ENCODE assay signal across 9 cellular contexts in the genomic region with DNA sequence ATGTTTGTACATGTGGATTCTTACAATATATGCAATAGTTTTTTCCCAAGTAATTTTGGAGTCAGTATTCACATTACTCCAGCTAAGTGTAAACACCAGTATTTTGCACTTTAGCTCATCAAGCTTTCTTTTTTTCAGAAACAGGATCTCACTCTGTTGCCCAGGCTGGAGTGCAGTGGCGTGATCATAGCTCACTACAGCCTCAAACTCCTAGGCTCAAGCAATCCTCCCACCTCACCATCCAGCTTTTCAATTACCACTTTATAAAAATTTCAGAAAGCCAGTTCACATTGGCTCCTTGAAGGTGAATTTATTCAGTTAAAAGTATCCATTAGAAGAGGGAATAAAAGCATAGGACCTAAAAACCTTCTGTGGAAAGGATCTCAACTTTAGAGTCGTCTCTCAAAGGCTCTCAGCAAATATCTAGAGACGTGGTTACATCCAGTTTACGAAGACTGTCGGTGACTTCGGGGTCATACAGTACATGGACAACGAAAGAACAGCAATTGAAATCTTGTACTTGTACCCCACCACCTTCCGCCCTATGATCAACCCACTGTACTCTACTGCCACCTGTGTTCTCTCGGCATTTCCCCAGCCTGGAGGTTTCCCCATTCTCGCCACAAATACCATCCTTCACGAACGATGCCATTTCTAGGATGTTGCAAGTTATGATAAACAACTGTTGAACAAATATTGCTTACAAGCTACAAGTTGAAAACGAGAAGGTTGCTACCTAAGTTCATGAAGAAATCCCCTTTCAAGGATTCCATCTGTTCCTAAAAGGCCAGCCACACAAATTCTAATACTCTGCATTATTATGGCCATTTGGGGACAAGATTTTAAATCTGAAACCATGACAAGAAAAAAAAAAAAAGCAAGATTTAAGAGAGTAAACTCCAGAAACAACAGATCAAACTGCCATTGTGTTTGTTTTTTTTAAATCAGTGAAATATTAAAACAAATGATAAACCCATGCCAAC. TPM values are rescaled to one million over a fixed set of nuclear protein-coding genes. Genes with fewer than 3 reads are reported as not detected.
DNase-seq lines count a peak whose midpoint lies in the region; ATAC-seq and TF ChIP-seq lines count a peak whose summit lies in the region.
"Had no signal": no experiment of that assay in that cellular context is flagged by ENCODE, and none has a peak within 500 bp of the region (broad histone marks: within the 10 kb centered on the region; RNA-seq: fewer than 3 reads in every experiment).

No MANE protein-coding gene starts in this region.

- H3K4me1 Mint-ChIP-seq in activated CD8-positive, alpha-beta T cell treated with anti-CD3 and anti-CD28 coated beads for 36 hours (ENCODE audit: low read depth), result peaks cover 20% of the 10 kb centered on the region
- H3K4me1 Mint-ChIP-seq in activated CD8-positive, alpha-beta T cell treated with anti-CD3 and anti-CD28 coated beads, Interleukin-2, amount 10 ng/mL, durations not matched to agents 7 days and 5 days (ENCODE audit: low read depth), result peaks cover 31% of the 10 kb centered on the region

- H3K36me3 ChIP-seq in osteoblast (ENCODE audit: insufficient read depth, low read length), result no peaks in the 10 kb centered on the region

- DNase-seq in activated CD8-positive, alpha-beta T cell treated with anti-CD3 and anti-CD28 coated beads for 36 hours, result peak; percentile 19
- no peak for DNase-seq in activated CD8-positive, alpha-beta T cell treated with anti-CD3 and anti-CD28 coated beads, Interleukin-2, amount 10 ng/mL, durations not matched to agents 7 days and 5 days
- DNase-seq in LHCN-M2 (ENCODE audit: low read depth) (peak; percentile 85), UCSD-AML1 (lab: John Stamatoyannopoulos, UW; ENCODE audit: unreplicated experiment) (peak; percentile 13), germinal center (ENCODE audit: low spot score) (peak; percentile 52), osteoblast (ENCODE audit: insufficient read length, low spot score, missing footprints) (peak; percentile 86), activated gamma-delta T cell (lab: John Stamatoyannopoulos, UW) (no peak), NCI-H2029 treated with DMSO at 0.1 percent for 48 hours (lab: John Stamatoyannopoulos, UW) (no peak)

- H3K79me2 ChIP-seq in osteoblast (ENCODE audit: insufficient read depth, low read length), result peaks cover 59% of the 10 kb centered on the region

- H4K20me1 ChIP-seq in osteoblast (ENCODE audit: insufficient read depth, low read length), result peaks cover 7% of the 10 kb centered on the region

- no peak overlapping the region for H2AFZ ChIP-seq in osteoblast (ENCODE audit: low read length)

- intact Hi-C loops in activated CD8-positive, alpha-beta T cell treated with anti-CD3 and anti-CD28 coated beads for 36 hours (cut with micrococcal nuclease), result no loop called here

- POLR2A ChIA-PET in activated CD8-positive, alpha-beta T cell treated with anti-CD3 and anti-CD28 coated beads for 36 hours (lab: Charles Lee), result no interaction called here
- POLR2A ChIA-PET in activated CD8-positive, alpha-beta T cell treated with anti-CD3 and anti-CD28 coated beads, Interleukin-2, amount 10 ng/mL, durations not matched to agents 7 days and 5 days (lab: Charles Lee), result no interaction called here

- no peak for TF ChIP-seq CTCF in activated CD8-positive, alpha-beta T cell treated with anti-CD3 and anti-CD28 coated beads for 36 hours (IDR thresholded peaks at IDR 0.05)
- TF ChIP-seq CTCF in osteoblast (IDR thresholded peaks at IDR 0.05; ENCODE audit: extremely low read depth, low read depth, low read length), result peak; percentile 70

- H3K36me3 Mint-ChIP-seq in activated CD8-positive, alpha-beta T cell treated with anti-CD3 and anti-CD28 coated beads for 36 hours (ENCODE audit: low read depth), result no peaks in the 10 kb centered on the region
- no peaks in the 10 kb centered on the region for H3K36me3 Mint-ChIP-seq in activated CD8-positive, alpha-beta T cell treated with anti-CD3 and anti-CD28 coated beads, Interleukin-2, amount 10 ng/mL, durations not matched to agents 7 days and 5 days (ENCODE audit: low read depth)

- CTCF ChIA-PET in activated CD8-positive, alpha-beta T cell treated with anti-CD3 and anti-CD28 coated beads for 36 hours (lab: Charles Lee), result interaction anchor here (0.7 kb wide), 1 partner anchor 31 kb away, joined by 3 read pairs; no protein-coding TSS in a partner anchor
- CTCF ChIA-PET in activated CD8-positive, alpha-beta T cell treated with anti-CD3 and anti-CD28 coated beads, Interleukin-2, amount 10 ng/mL, durations not matched to agents 7 days and 5 days (lab: Charles Lee), result interaction anchor here (0.7 to 1.7 kb wide), 4 partner anchors 236 to 284 kb away, joined by 3 to 11 read pairs (median 6); no protein-coding TSS in a partner anchor

- peaks cover 34% of the 10 kb centered on the region for H3K4me1 ChIP-seq in osteoblast (ENCODE audit: insufficient read depth, low read length)

- peak overlapping the region; percentile 80 for H3K27ac ChIP-seq in osteoblast (ENCODE audit: low read depth, low read length)

- no peaks in the 10 kb centered on the region for H3K9me3 ChIP-seq in osteoblast (ENCODE audit: low read depth, low read length)

- no peaks in the 10 kb centered on the region for H3K9me3 Mint-ChIP-seq in activated CD8-positive, alpha-beta T cell treated with anti-CD3 and anti-CD28 coated beads for 36 hours
- H3K9me3 Mint-ChIP-seq in activated CD8-positive, alpha-beta T cell treated with anti-CD3 and anti-CD28 coated beads, Interleukin-2, amount 10 ng/mL, durations not matched to agents 7 days and 5 days (ENCODE audit: insufficient read depth), result no peaks in the 10 kb centered on the region

- H3K4me3 Mint-ChIP-seq in activated CD8-positive, alpha-beta T cell treated with anti-CD3 and anti-CD28 coated beads for 36 hours, result no peak overlapping the region
- H3K4me3 Mint-ChIP-seq in activated CD8-positive, alpha-beta T cell treated with anti-CD3 and anti-CD28 coated beads, Interleukin-2, amount 10 ng/mL, durations not matched to agents 7 days and 5 days, result no peak overlapping the region

- ATAC-seq in activated CD8-positive, alpha-beta T cell treated with anti-CD3 and anti-CD28 coated beads for 36 hours, result no peak
- no peak for ATAC-seq in activated CD8-positive, alpha-beta T cell treated with anti-CD3 and anti-CD28 coated beads, Interleukin-2, amount 10 ng/mL, durations not matched to agents 7 days and 5 days

- no peaks in the 10 kb centered on the region for H3K27me3 ChIP-seq in osteoblast (ENCODE audit: insufficient read depth, low read length)

- H3K27ac Mint-ChIP-seq in activated CD8-positive, alpha-beta T cell treated with anti-CD3 and anti-CD28 coated beads for 36 hours, result no peak overlapping the region
- H3K27ac Mint-ChIP-seq in activated CD8-positive, alpha-beta T cell treated with anti-CD3 and anti-CD28 coated beads, Interleukin-2, amount 10 ng/mL, durations not matched to agents 7 days and 5 days, result no peak overlapping the region

- H3K4me3 ChIP-seq in osteoblast (ENCODE audit: insufficient read depth, low read length), result peak overlapping the region; percentile 82

- H3K4me2 ChIP-seq in osteoblast (ENCODE audit: insufficient read depth, low read length), result peak overlapping the region; percentile 95

- H3K27me3 Mint-ChIP-seq in activated CD8-positive, alpha-beta T cell treated with anti-CD3 and anti-CD28 coated beads for 36 hours, result peaks cover 52% of the 10 kb centered on the region
- peaks cover 39% of the 10 kb centered on the region for H3K27me3 Mint-ChIP-seq in activated CD8-positive, alpha-beta T cell treated with anti-CD3 and anti-CD28 coated beads, Interleukin-2, amount 10 ng/mL, durations not matched to agents 7 days and 5 days (ENCODE audit: low read depth)

RNA-seq across cellular contexts. Expression of gene APBB2, which starts 1.8 kb away (rescaled TPM):
- 1 to 10 TPM in 1 of 2 experiments, under 1 TPM in 1; 0.89 to 2.3 TPM for total RNA-seq in activated CD8-positive, alpha-beta T cell treated with anti-CD3 and anti-CD28 coated beads for 36 hours
- under 1 TPM; 0.53 to 0.57 TPM for total RNA-seq in activated CD8-positive, alpha-beta T cell treated with anti-CD3 and anti-CD28 coated beads, Interleukin-2, amount 10 ng/mL, durations not matched to agents 7 days and 5 days
- total RNA-seq in LHCN-M2 (2014; rRNA removed), result 109 and 112 TPM in 2 replicates
- 42.0 TPM for polyA plus RNA-seq in LHCN-M2 (2012)
- total RNA-seq in osteoblast, result 89.0 and 92.3 TPM in 2 replicates

RNA-seq across cellular contexts. Expression of gene UCHL1, which starts 44.2 kb away (rescaled TPM):
- 1 to 10 TPM; 2.5 to 3.0 TPM for total RNA-seq in activated CD8-positive, alpha-beta T cell treated with anti-CD3 and anti-CD28 coated beads for 36 hours
- under 1 TPM; 0.34 to 0.37 TPM for total RNA-seq in activated CD8-positive, alpha-beta T cell treated with anti-CD3 and anti-CD28 coated beads, Interleukin-2, amount 10 ng/mL, durations not matched to agents 7 days and 5 days
- total RNA-seq in LHCN-M2 (2014; rRNA removed) (222 and 281 TPM in 2 replicates), osteoblast (258 and 348 TPM in 2 replicates)
- 306 TPM for polyA plus RNA-seq in LHCN-M2 (2012)
- total RNA-seq: mononuclear cell had no signal

Comparison
In these comparisons a context has a peak if more than half of its experiments do, and no peak if none do; other contexts are left out.
1. DNase-seq: peak in activated CD8-positive, alpha-beta T cell treated with anti-CD3 and anti-CD28 coated beads for 36 hours (single experiment), LHCN-M2 (single experiment), UCSD-AML1 (single experiment), germinal center (single experiment) and osteoblast (single experiment); none in activated CD8-positive, alpha-beta T cell treated with anti-CD3 and anti-CD28 coated beads, Interleukin-2, amount 10 ng/mL, durations not matched to agents 7 days and 5 days (single experiment), activated gamma-delta T cell (single experiment) and NCI-H2029 treated with DMSO at 0.1 percent for 48 hours (single experiment).
2. RNA of gene APBB2, which starts 1.8 kb away (total RNA-seq): 109 to 112 TPM in LHCN-M2 and 89.0 to 92.3 TPM in osteoblast; 0.89 to 2.3 TPM in activated CD8-positive, alpha-beta T cell treated with anti-CD3 and anti-CD28 coated beads for 36 hours and 0.53 to 0.57 TPM in activated CD8-positive, alpha-beta T cell treated with anti-CD3 and anti-CD28 coated beads, Interleukin-2, amount 10 ng/mL, durations not matched to agents 7 days and 5 days; every median in the first group is over 10 times any median in the second.
3. RNA of gene UCHL1, which starts 44.2 kb away (total RNA-seq): 258 to 348 TPM in osteoblast and 222 to 281 TPM in LHCN-M2; 2.5 to 3.0 TPM in activated CD8-positive, alpha-beta T cell treated with anti-CD3 and anti-CD28 coated beads for 36 hours and 0.34 to 0.37 TPM in activated CD8-positive, alpha-beta T cell treated with anti-CD3 and anti-CD28 coated beads, Interleukin-2, amount 10 ng/mL, durations not matched to agents 7 days and 5 days; every median in the first group is over 10 times any median in the second.